In the genomic region with DNA sequence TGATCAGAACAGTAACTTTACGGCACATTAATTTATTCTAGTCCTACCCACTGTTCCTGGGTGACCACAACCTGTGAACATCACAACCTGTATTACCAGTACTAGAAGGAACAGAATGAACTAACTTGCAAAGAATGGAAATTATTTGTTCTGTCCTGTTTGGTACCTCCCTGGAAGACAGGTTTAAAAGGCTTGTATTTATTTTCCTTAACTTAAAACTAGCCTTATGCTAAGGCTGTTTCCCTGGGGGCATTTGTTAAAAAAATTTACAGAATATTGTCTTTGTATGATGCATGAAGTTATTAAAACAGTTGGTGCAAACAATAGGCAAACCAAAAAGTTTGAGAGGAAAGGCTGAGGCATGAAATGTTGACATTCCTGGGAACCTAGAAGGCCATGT, we compare ENCODE assay signal across 35 cellular contexts.
"Had no signal": no experiment of that assay in that cellular context is flagged by ENCODE, and none has a peak within 500 bp of the region (broad histone marks: within the 10 kb centered on the region; RNA-seq: fewer than 3 reads in every experiment).

No MANE protein-coding gene starts in this region.

- H3K36me3 ChIP-seq: adrenal gland had no signal

- H3K4me1 ChIP-seq: adrenal gland, body of pancreas, breast epithelium, Peyer's patch had no signal

- H3K27me3 Mint-ChIP-seq: activated B cell treated with CpG ODN at 0.5 μM for 24 hours; activated CD4-positive, alpha-beta memory T cell treated with anti-CD3 and anti-CD28 coated beads for 36 hours; activated CD8-positive, alpha-beta memory T cell treated with anti-CD3 and anti-CD28 coated beads, Interleukin-2, amount 10 ng/mL, durations not matched to agents 7 days and 5 days had no signal

- H3K4me1 Mint-ChIP-seq: activated B cell treated with CpG ODN at 0.5 μM for 24 hours; activated CD8-positive, alpha-beta memory T cell treated with anti-CD3 and anti-CD28 coated beads, Interleukin-2, amount 10 ng/mL, durations not matched to agents 7 days and 5 days had no signal

- H3K4me3 Mint-ChIP-seq: activated B cell treated with CpG ODN at 0.5 μM for 24 hours; activated CD4-positive, alpha-beta memory T cell treated with anti-CD3 and anti-CD28 coated beads for 36 hours; activated CD8-positive, alpha-beta memory T cell treated with anti-CD3 and anti-CD28 coated beads, Interleukin-2, amount 10 ng/mL, durations not matched to agents 7 days and 5 days; activated naive CD4-positive, alpha-beta T cell treated with anti-CD3 and anti-CD28 coated beads for 36 hours had no signal

- H3K4me3 ChIP-seq: adrenal gland, body of pancreas, breast epithelium, Peyer's patch had no signal

- H3K27me3 ChIP-seq: adrenal gland, body of pancreas, breast epithelium, Peyer's patch had no signal

- H3K27ac ChIP-seq: adrenal gland, body of pancreas, breast epithelium, Peyer's patch, VCaP had no signal

- ATAC-seq: activated CD8-positive, alpha-beta memory T cell treated with anti-CD3 and anti-CD28 coated beads, Interleukin-2, amount 10 ng/mL, durations not matched to agents 7 days and 5 days; activated naive CD4-positive, alpha-beta T cell treated with anti-CD3 and anti-CD28 coated beads, Interleukin-2, amount 50 U/mL, for 72 hours; body of pancreas had no signal

- H3K9me3 ChIP-seq: body of pancreas had no signal

- H3K27ac Mint-ChIP-seq: activated B cell treated with CpG ODN at 0.5 μM for 24 hours; activated CD4-positive, alpha-beta memory T cell treated with anti-CD3 and anti-CD28 coated beads for 36 hours; activated CD8-positive, alpha-beta memory T cell treated with anti-CD3 and anti-CD28 coated beads, Interleukin-2, amount 10 ng/mL, durations not matched to agents 7 days and 5 days; activated naive CD4-positive, alpha-beta T cell treated with anti-CD3 and anti-CD28 coated beads for 36 hours; activated naive CD4-positive, alpha-beta T cell treated with anti-CD3 and anti-CD28 coated beads, Interleukin-2, amount 50 U/mL, for 72 hours; activated T-helper 2 cell treated with anti-CD3 and anti-CD28 coated beads, Interferon-gamma antibody, Interleukin-2, Interleukin-4, amounts not matched to agents 10 μg/mL and 5 μg/mL and 100 μg/mL, durations not matched to agents 14 hours and 24 hours and 36 hours had no signal

- FAIRE-seq: astrocyte had no signal

- DNase-seq: activated B cell treated with CpG ODN at 0.5 μM for 24 hours; activated CD4-positive, alpha-beta memory T cell treated with anti-CD3 and anti-CD28 coated beads for 36 hours; activated CD4-positive, alpha-beta T cell treated with anti-CD3 and anti-CD28 coated beads for 4 hours; activated CD4-positive, alpha-beta T cell treated with anti-CD3 and anti-CD28 coated beads, Interleukin-2, amount 50 U/mL, for 1 hour; activated CD4-positive, CD25-positive, alpha-beta regulatory T cell treated with anti-CD3 and anti-CD28 coated beads, Interleukin-2, amount 50 U/mL, for 72 hours; activated CD8-positive, alpha-beta memory T cell treated with anti-CD3 and anti-CD28 coated beads for 24 hours; activated CD8-positive, alpha-beta memory T cell treated with anti-CD3 and anti-CD28 coated beads, Interleukin-2, amount 10 ng/mL, durations not matched to agents 7 days and 5 days; activated CD8-positive, alpha-beta memory T cell treated with anti-CD3 and anti-CD28 coated beads, Interleukin-2, amount 50 U/mL, for 48 hours; activated gamma-delta T cell treated with Interleukin-2 at 50 U/mL for 16 hours; activated naive CD4-positive, alpha-beta T cell treated with anti-CD3 and anti-CD28 coated beads for 36 hours; adrenal gland; body of pancreas; caudate nucleus; KG1; NCI-H1105; NCI-H1417 treated with DMSO at 0.1 percent for 48 hours; NCI-H187 treated with DMSO at 0.1 percent for 48 hours; NCI-H2081; NCI-H226; NCI-H446 treated with DMSO at 0.1 percent for 48 hours; NCI-H524; NCI-H69; NCI-H82; Peyer's patch; RPMI8226; SHP77 treated with DMSO at 0.1 percent for 48 hours; SW 1271; T-helper 1 cell; T-helper 2 cell; T-helper 9 cell had no signal
